Comparison of ENCODE assay signal across 25 cellular contexts in the genomic region with DNA sequence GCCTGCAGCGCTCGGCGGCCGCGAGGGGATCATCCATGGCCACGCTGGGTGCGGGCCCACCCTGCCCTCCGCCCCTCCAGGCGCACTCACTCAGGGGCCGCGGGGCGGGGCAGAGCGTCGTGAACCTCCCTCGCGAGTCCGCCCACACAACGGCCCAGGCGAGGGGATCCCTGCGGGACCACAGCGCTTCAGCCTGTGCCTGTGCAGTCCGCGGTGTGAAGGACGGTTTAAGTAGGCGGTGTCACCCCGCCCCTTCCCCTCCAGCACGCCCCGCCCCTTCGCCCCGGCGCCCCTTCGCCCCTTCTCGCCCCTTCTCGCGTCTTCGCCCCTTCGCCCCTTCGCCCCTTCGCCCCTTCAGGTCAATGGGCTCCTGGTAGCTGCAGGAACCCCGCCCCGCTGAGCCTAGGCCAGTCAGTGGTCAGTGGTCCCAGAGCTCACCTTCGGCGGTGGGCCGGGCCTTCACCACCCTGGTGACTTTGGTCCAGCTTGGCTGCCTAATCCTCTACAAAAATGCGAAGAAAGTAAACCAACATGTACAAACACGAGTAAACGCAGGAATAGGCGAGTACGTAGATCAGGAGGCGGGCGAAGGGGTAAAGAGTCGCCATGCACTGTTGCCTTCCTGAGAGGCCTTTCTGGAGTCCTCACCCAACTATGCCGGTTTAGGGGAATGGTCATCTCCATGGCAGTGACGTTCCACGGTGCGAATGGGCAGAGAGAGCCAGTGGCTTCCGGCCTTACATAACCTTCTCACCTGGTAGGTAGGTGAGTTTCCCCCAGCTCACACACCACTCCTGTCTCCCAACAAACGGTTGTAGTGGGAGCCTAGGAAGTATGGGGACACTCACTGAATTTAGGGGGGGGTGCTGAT. TPM values are rescaled to one million over a fixed set of nuclear protein-coding genes. Genes with fewer than 3 reads are reported as not detected.
"Had no signal": no experiment of that assay in that cellular context is flagged by ENCODE, and none has a peak within 500 bp of the region (broad histone marks: within the 10 kb centered on the region; RNA-seq: fewer than 3 reads in every experiment).

No MANE protein-coding gene starts in this region.

- DNase-seq: activated B cell treated with CpG ODN at 0.5 μM for 24 hours; activated CD4-positive, alpha-beta T cell treated with anti-CD3 and anti-CD28 coated beads for 1 hour; activated CD4-positive, alpha-beta T cell treated with anti-CD3 and anti-CD28 coated beads, Interleukin-2, amount 10 ng/mL, durations not matched to agents 24 days and 14 days; activated CD4-positive, alpha-beta T cell treated with anti-CD3 and anti-CD28 coated beads, Interleukin-2, amount 50 U/mL, for 48 hours; activated CD8-positive, alpha-beta memory T cell treated with anti-CD3 and anti-CD28 coated beads, Interleukin-2, amount 10 ng/mL, durations not matched to agents 7 days and 5 days; activated effector memory CD4-positive, alpha-beta T cell treated with Interleukin-2 at 50 U/mL for 16 hours; activated naive CD4-positive, alpha-beta T cell; activated naive CD8-positive, alpha-beta T cell treated with anti-CD3 and anti-CD28 coated beads, Interleukin-2, amount 50 U/mL, for 24 hours; activated T-cell treated with anti-CD3 and anti-CD28 coated beads, Interleukin-2, amount 50 U/mL, for 24 hours; amniotic stem cell; MG63; MV-4-11; NCI-H1092 treated with DMSO at 0.1 percent for 48 hours; NCI-H1417 treated with DMSO at 0.1 percent for 48 hours; NCI-H1694 treated with DMSO at 0.1 percent for 48 hours; NCI-H2081; NCI-H510A treated with DMSO at 0.1 percent for 48 hours; PC-3; SHP77; T-helper 2 cell; T1000 had no signal

- ATAC-seq: activated CD8-positive, alpha-beta memory T cell treated with anti-CD3 and anti-CD28 coated beads, Interleukin-2, amount 10 ng/mL, durations not matched to agents 7 days and 5 days; activated naive CD8-positive, alpha-beta T cell treated with anti-CD3 and anti-CD28 coated beads, Interleukin-2, amount 50 U/mL, for 24 hours; PC-3 had no signal

- H3K36me3 ChIP-seq: MG63 had no signal

- H3K9ac ChIP-seq: KMS-11 had no signal

- H3K4me3 ChIP-seq: MG63 had no signal

- H3K4me2 ChIP-seq: KMS-11 had no signal

- H3K27ac ChIP-seq: KMS-11 had no signal

- H3K27me3 ChIP-seq: MG63 had no signal

RNA-seq across cellular contexts. Expression of gene DMRTB1, which starts 19.6 kb away (rescaled TPM):
- total RNA-seq: activated B cell treated with CpG ODN at 0.5 μM for 24 hours; activated CD4-positive, alpha-beta T cell treated with anti-CD3 and anti-CD28 coated beads, Interleukin-2, amount 10 ng/mL, durations not matched to agents 24 days and 14 days; activated CD8-positive, alpha-beta memory T cell treated with anti-CD3 and anti-CD28 coated beads, Interleukin-2, amount 10 ng/mL, durations not matched to agents 7 days and 5 days; activated T-helper 1 cell treated with anti-CD3 and anti-CD28 coated beads, Interleukin-12 subunit alpha, Interleukin-12 subunit beta, Interleukin-2, Interleukin-4 antibody, amounts not matched to agents 30 ng/mL and 10 ng/mL and 1 ng/mL, durations not matched to agents 14 hours and 24 hours and 36 hours; astrocyte; PC-3; SK-MEL-5 had no signal
